Comparison of ENCODE assay signal across 25 cellular contexts in the genomic region with DNA sequence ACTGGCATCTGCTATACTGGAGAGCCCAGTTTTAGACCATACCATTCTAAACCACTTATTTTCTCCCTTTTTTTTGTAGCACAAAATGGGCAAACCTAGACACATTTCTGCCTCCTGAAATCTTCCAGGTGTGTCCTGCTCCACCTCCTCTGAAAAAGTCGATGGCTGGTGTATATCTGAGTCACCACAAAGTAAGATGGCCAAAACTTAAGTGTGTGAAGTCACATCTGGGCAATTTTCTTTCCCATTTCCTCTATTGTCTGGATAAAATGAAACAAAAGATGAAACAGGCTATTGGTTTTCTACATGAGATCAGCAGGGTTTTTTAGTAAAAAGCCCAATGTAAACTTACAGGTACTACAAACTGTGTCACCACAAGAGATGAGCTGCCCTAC.
DNase-seq lines count a peak whose midpoint lies in the region; ATAC-seq and TF ChIP-seq lines count a peak whose summit lies in the region.
"Had no signal": no experiment of that assay in that cellular context is flagged by ENCODE, and none has a peak within 500 bp of the region (broad histone marks: within the 10 kb centered on the region; RNA-seq: fewer than 3 reads in every experiment).

No MANE protein-coding gene starts in this region.

- intact Hi-C loops in activated CD8-positive, alpha-beta T cell treated with anti-CD3 and anti-CD28 coated beads for 36 hours (cut with micrococcal nuclease) = loop anchor here (5.0 kb wide), 1 partner anchor 53 kb away; no protein-coding TSS in a partner anchor
- intact Hi-C loops in activated CD4-positive, alpha-beta memory T cell treated with anti-CD3 and anti-CD28 coated beads for 36 hours (cut with micrococcal nuclease) = loop anchor here (5.0 kb wide), 1 partner anchor 1382 kb away; the partner anchor contains the start of gene TRA2A

- H3K4me1 ChIP-seq in foreskin keratinocyte = peaks cover 24% of the 10 kb centered on the region
- H3K4me1 ChIP-seq: tibial artery had no signal

- CTCF ChIA-PET in activated CD8-positive, alpha-beta T cell treated with anti-CD3 and anti-CD28 coated beads for 36 hours (lab: Charles Lee) = interaction anchor here (1.0 to 1.2 kb wide), 2 partner anchors 13 to 94 kb away, joined by 3 read pairs; no protein-coding TSS in a partner anchor
- CTCF ChIA-PET in activated CD8-positive, alpha-beta T cell treated with anti-CD3 and anti-CD28 coated beads, Interleukin-2, amount 10 ng/mL, durations not matched to agents 7 days and 5 days (lab: Charles Lee) = interaction anchor here (0.6 to 3.3 kb wide), 5 partner anchors 18 to 102 kb away, joined by 3 to 11 read pairs (median 4); no protein-coding TSS in a partner anchor
- CTCF ChIA-PET in activated CD4-positive, alpha-beta memory T cell treated with anti-CD3 and anti-CD28 coated beads for 36 hours (lab: Charles Lee) = interaction anchor here (1.1 to 1.5 kb wide), 2 partner anchors 67 to 76 kb away, joined by 3 to 4 read pairs; no protein-coding TSS in a partner anchor

- no peak overlapping the region for H3K4me3 Mint-ChIP-seq in activated CD8-positive, alpha-beta T cell treated with anti-CD3 and anti-CD28 coated beads for 36 hours
- no peak overlapping the region for H3K4me3 Mint-ChIP-seq in activated CD8-positive, alpha-beta T cell treated with anti-CD3 and anti-CD28 coated beads, Interleukin-2, amount 10 ng/mL, durations not matched to agents 7 days and 5 days
- no peak overlapping the region for H3K4me3 Mint-ChIP-seq in activated CD4-positive, alpha-beta memory T cell treated with anti-CD3 and anti-CD28 coated beads for 36 hours
- H3K4me3 Mint-ChIP-seq: mesothelial cell of epicardium, nephron, T-cell had no signal

- peak overlapping the region; percentile 40 for H3K27ac Mint-ChIP-seq in activated CD8-positive, alpha-beta T cell treated with anti-CD3 and anti-CD28 coated beads for 36 hours
- no peak overlapping the region for H3K27ac Mint-ChIP-seq in activated CD8-positive, alpha-beta T cell treated with anti-CD3 and anti-CD28 coated beads, Interleukin-2, amount 10 ng/mL, durations not matched to agents 7 days and 5 days
- peak overlapping the region; percentile 34 for H3K27ac Mint-ChIP-seq in activated CD4-positive, alpha-beta memory T cell treated with anti-CD3 and anti-CD28 coated beads for 36 hours
- H3K27ac Mint-ChIP-seq: mesothelial cell of epicardium, nephron had no signal

- DNase-seq in activated CD8-positive, alpha-beta T cell treated with anti-CD3 and anti-CD28 coated beads for 36 hours = no peak
- DNase-seq in activated CD8-positive, alpha-beta T cell treated with anti-CD3 and anti-CD28 coated beads, Interleukin-2, amount 10 ng/mL, durations not matched to agents 7 days and 5 days = no peak
- DNase-seq in activated CD4-positive, alpha-beta memory T cell treated with anti-CD3 and anti-CD28 coated beads for 36 hours = no peak
- DNase-seq in foreskin keratinocyte = peak in 1 of 2 donors; percentile 46
- no peak for DNase-seq in activated gamma-delta T cell (lab: John Stamatoyannopoulos, UW)
- DNase-seq: activated naive CD4-positive, alpha-beta T cell treated with Interleukin-2 at 50 U/mL for 16 hours; effector memory CD8-positive, alpha-beta T cell; glutamatergic neuron; GOT3; NCI-H187; NCI-H774; PC-3; SIG-M5; T-cell; tibial artery; WERI-Rb-1 had no signal

- peaks cover 92% of the 10 kb centered on the region for H3K4me1 Mint-ChIP-seq in activated CD8-positive, alpha-beta T cell treated with anti-CD3 and anti-CD28 coated beads for 36 hours (ENCODE audit: low read depth)
- H3K4me1 Mint-ChIP-seq in activated CD8-positive, alpha-beta T cell treated with anti-CD3 and anti-CD28 coated beads, Interleukin-2, amount 10 ng/mL, durations not matched to agents 7 days and 5 days (ENCODE audit: low read depth) = peaks cover 93% of the 10 kb centered on the region
- H3K4me1 Mint-ChIP-seq in activated CD4-positive, alpha-beta memory T cell treated with anti-CD3 and anti-CD28 coated beads for 36 hours (ENCODE audit: low read depth) = peaks cover 93% of the 10 kb centered on the region
- H3K4me1 Mint-ChIP-seq: mesothelial cell of epicardium had no signal

- POLR2A ChIA-PET in activated CD8-positive, alpha-beta T cell treated with anti-CD3 and anti-CD28 coated beads for 36 hours (lab: Charles Lee) = interaction anchor here (1.2 to 2.4 kb wide), 3 partner anchors 10 to 31 kb away, joined by 3 to 8 read pairs (median 3); no protein-coding TSS in a partner anchor
- POLR2A ChIA-PET in activated CD8-positive, alpha-beta T cell treated with anti-CD3 and anti-CD28 coated beads, Interleukin-2, amount 10 ng/mL, durations not matched to agents 7 days and 5 days (lab: Charles Lee) = interaction anchor here (0.5 to 2.3 kb wide), 3 partner anchors 66 to 1286 kb away, joined by 3 to 9 read pairs (median 4); partner anchors contain the start of gene OSBPL3
- POLR2A ChIA-PET in activated CD4-positive, alpha-beta memory T cell treated with anti-CD3 and anti-CD28 coated beads for 36 hours (lab: Charles Lee) = interaction anchor here (1.9 kb wide), 1 partner anchor 67 kb away, joined by 7 read pairs; no protein-coding TSS in a partner anchor

- H3K27ac ChIP-seq in foreskin keratinocyte = no peak overlapping the region
- H3K27ac ChIP-seq: C4-2B, tibial artery, WERI-Rb-1 had no signal

- no peak for ATAC-seq in activated CD8-positive, alpha-beta T cell treated with anti-CD3 and anti-CD28 coated beads for 36 hours
- no peak for ATAC-seq in activated CD8-positive, alpha-beta T cell treated with anti-CD3 and anti-CD28 coated beads, Interleukin-2, amount 10 ng/mL, durations not matched to agents 7 days and 5 days
- peak; percentile 26 for ATAC-seq in GM21529 (IDR thresholded peaks at IDR 0.05; ENCODE audit: unreplicated experiment)
- peak; percentile 62 for ATAC-seq in foreskin keratinocyte
- no peak for ATAC-seq in HG03280 (IDR thresholded peaks at IDR 0.05; ENCODE audit: unreplicated experiment)
- ATAC-seq in HG02763 (IDR thresholded peaks at IDR 0.05; ENCODE audit: unreplicated experiment) = no peak
- ATAC-seq: effector memory CD8-positive, alpha-beta T cell; left lobe of liver; PC-3; sciatic nerve; T-cell had no signal

- no peak for TF ChIP-seq CTCF in activated CD8-positive, alpha-beta T cell treated with anti-CD3 and anti-CD28 coated beads for 36 hours (IDR thresholded peaks at IDR 0.05)
- TF ChIP-seq CTCF in foreskin keratinocyte (conservative IDR thresholded peaks at IDR 0.05) = no peak

- H3K9me3 Mint-ChIP-seq in activated CD8-positive, alpha-beta T cell treated with anti-CD3 and anti-CD28 coated beads for 36 hours = no peaks in the 10 kb centered on the region
- no peaks in the 10 kb centered on the region for H3K9me3 Mint-ChIP-seq in activated CD8-positive, alpha-beta T cell treated with anti-CD3 and anti-CD28 coated beads, Interleukin-2, amount 10 ng/mL, durations not matched to agents 7 days and 5 days (ENCODE audit: insufficient read depth)
- H3K9me3 Mint-ChIP-seq in activated CD4-positive, alpha-beta memory T cell treated with anti-CD3 and anti-CD28 coated beads for 36 hours = no peaks in the 10 kb centered on the region
- H3K9me3 Mint-ChIP-seq: effector memory CD8-positive, alpha-beta T cell; IgD-negative memory B cell; nephron; T-cell had no signal

- H3K36me3 Mint-ChIP-seq in activated CD8-positive, alpha-beta T cell treated with anti-CD3 and anti-CD28 coated beads for 36 hours (ENCODE audit: low read depth) = peaks cover 33% of the 10 kb centered on the region
- peaks cover 62% of the 10 kb centered on the region for H3K36me3 Mint-ChIP-seq in activated CD8-positive, alpha-beta T cell treated with anti-CD3 and anti-CD28 coated beads, Interleukin-2, amount 10 ng/mL, durations not matched to agents 7 days and 5 days (ENCODE audit: low read depth)
- no peaks in the 10 kb centered on the region for H3K36me3 Mint-ChIP-seq in activated CD4-positive, alpha-beta memory T cell treated with anti-CD3 and anti-CD28 coated beads for 36 hours
- H3K36me3 Mint-ChIP-seq: mesothelial cell of epicardium had no signal

- no peaks in the 10 kb centered on the region for H3K27me3 Mint-ChIP-seq in activated CD8-positive, alpha-beta T cell treated with anti-CD3 and anti-CD28 coated beads for 36 hours
- no peaks in the 10 kb centered on the region for H3K27me3 Mint-ChIP-seq in activated CD8-positive, alpha-beta T cell treated with anti-CD3 and anti-CD28 coated beads, Interleukin-2, amount 10 ng/mL, durations not matched to agents 7 days and 5 days (ENCODE audit: low read depth)
- no peaks in the 10 kb centered on the region for H3K27me3 Mint-ChIP-seq in activated CD4-positive, alpha-beta memory T cell treated with anti-CD3 and anti-CD28 coated beads for 36 hours
- H3K27me3 Mint-ChIP-seq: effector memory CD8-positive, alpha-beta T cell; IgD-negative memory B cell; T-cell had no signal

- no peaks in the 10 kb centered on the region for H3K27me3 ChIP-seq in foreskin keratinocyte
- H3K27me3 ChIP-seq: tibial artery had no signal

Comparison
In these comparisons a context has a peak if more than half of its experiments do, and no peak if none do; other contexts are left out.
1. ATAC-seq: peak in GM21529 (single experiment) and foreskin keratinocyte (single experiment); none in activated CD8-positive, alpha-beta T cell treated with anti-CD3 and anti-CD28 coated beads for 36 hours (single experiment), activated CD8-positive, alpha-beta T cell treated with anti-CD3 and anti-CD28 coated beads, Interleukin-2, amount 10 ng/mL, durations not matched to agents 7 days and 5 days (single experiment), HG03280 (single experiment) and HG02763 (single experiment).